ENCODE assay signal across 8 cellular contexts in genomic region chr18:48475635-48476549, GRCh38.
DNase-seq lines count a peak whose midpoint lies in the region; ATAC-seq and TF ChIP-seq lines count a peak whose summit lies in the region.
"Had no signal": no experiment of that assay in that cellular context is flagged by ENCODE, and none has a peak within 500 bp of the region (broad histone marks: within the 10 kb centered on the region; RNA-seq: fewer than 3 reads in every experiment).

No MANE protein-coding gene starts in this region.

- TF ChIP-seq CTCF in WTC11 (IDR thresholded peaks at IDR 0.05) = peak; percentile 75
- peak; percentile 85 to 91 (median 89) for TF ChIP-seq CTCF in nephron (IDR thresholded peaks at IDR 0.05; ENCODE audit: unreplicated experiment in 3 of 3)

- H3K4me3 Mint-ChIP-seq in WTC11 = no peak overlapping the region
- H3K4me3 Mint-ChIP-seq in nephron = no peak overlapping the region
- H3K4me3 Mint-ChIP-seq: activated naive CD8-positive, alpha-beta T cell treated with anti-CD3 and anti-CD28 coated beads, Interleukin-2, amount 10 ng/mL, durations not matched to agents 7 days and 5 days had no signal

- POLR2A ChIA-PET in WTC11 (lab: Charles Lee) = interaction anchor here (0.5 kb wide), 1 partner anchor 66 kb away, joined by 10 read pairs; no protein-coding TSS in a partner anchor

- H3K27ac Mint-ChIP-seq in WTC11 (no peak overlapping the region), nephron (peak overlapping the region in 1 of 3 experiments; percentile 6)
- H3K27ac Mint-ChIP-seq: activated naive CD8-positive, alpha-beta T cell treated with anti-CD3 and anti-CD28 coated beads, Interleukin-2, amount 10 ng/mL, durations not matched to agents 7 days and 5 days had no signal

- CTCF ChIA-PET in WTC11 (lab: Charles Lee) = interaction anchor here (0.8 to 3.2 kb wide), 9 partner anchors 10 to 276 kb away, joined by 3 to 17 read pairs (median 4); no protein-coding TSS in a partner anchor

- H3K27me3 Mint-ChIP-seq in WTC11 (ENCODE audit: low read depth) (peaks cover 10% of the 10 kb centered on the region), nephron (ENCODE audit: low read depth) (no peaks in the 10 kb centered on the region)

- H3K36me3 Mint-ChIP-seq in WTC11 (no peaks in the 10 kb centered on the region), nephron (ENCODE audit: low read depth) (no peaks in the 10 kb centered on the region)
- H3K36me3 Mint-ChIP-seq: activated naive CD8-positive, alpha-beta T cell treated with anti-CD3 and anti-CD28 coated beads, Interleukin-2, amount 10 ng/mL, durations not matched to agents 7 days and 5 days had no signal

- H3K9me3 Mint-ChIP-seq in WTC11 (peaks cover 11% of the 10 kb centered on the region), nephron (peaks cover 10% of the 10 kb centered on the region)

- DNase-seq in GDM1 (lab: John Stamatoyannopoulos, UW) (peak; percentile 52), NCI-H345 (lab: John Stamatoyannopoulos, UW) (peak; percentile 75), WTC11 (ENCODE audit: low spot score) (peak; percentile 62), fibroblast of peridontal ligament (ENCODE audit: extremely low read depth) (peak; percentile 90)
- DNase-seq: activated naive CD8-positive, alpha-beta T cell treated with anti-CD3 and anti-CD28 coated beads, Interleukin-2, amount 10 ng/mL, durations not matched to agents 7 days and 5 days had no signal

- ATAC-seq in HG03060 (IDR thresholded peaks at IDR 0.05; ENCODE audit: low read depth, unreplicated experiment) (peak; percentile 62), WTC11 (peak; percentile 99), HG03039 (IDR thresholded peaks at IDR 0.05; ENCODE audit: unreplicated experiment) (no peak)

- H3K4me1 Mint-ChIP-seq in WTC11 = no peaks in the 10 kb centered on the region
- no peaks in the 10 kb centered on the region for H3K4me1 Mint-ChIP-seq in nephron
- H3K4me1 Mint-ChIP-seq: activated naive CD8-positive, alpha-beta T cell treated with anti-CD3 and anti-CD28 coated beads, Interleukin-2, amount 10 ng/mL, durations not matched to agents 7 days and 5 days had no signal

TF ChIP-seq in WTC11, 78 proteins besides CTCF, POLR2A, EP300 and RAD21:
- TF ChIP-seq MLX (CRISPR knock-in tag; IDR thresholded peaks at IDR 0.05) = no peak
TF ChIP-seq in WTC11: peak in this region for 0.
